In genomic region chr2:208726242-208726641, GRCh38 we compare ENCODE assay signal across 10 cellular contexts.
"Had no signal": no experiment of that assay in that cellular context is flagged by ENCODE, and none has a peak within 500 bp of the region (broad histone marks: within the 10 kb centered on the region; RNA-seq: fewer than 3 reads in every experiment).

No MANE protein-coding gene starts in this region.

- H3K4me1 ChIP-seq: HAP-1 had no signal

- H3K4me2 ChIP-seq: GM23338 had no signal

- H3K36me3 ChIP-seq: HAP-1 had no signal

- ATAC-seq: GM23338, HCT116 had no signal

- DNase-seq: GM23248, GOT3, H9, HCEC 1CT, HFFc6 had no signal

- H3K9me3 ChIP-seq: HAP-1 had no signal

- FAIRE-seq: H1, H54 had no signal

- H3K4me3 ChIP-seq: GM23248, GM23338, HAP-1 had no signal

- H3K27ac ChIP-seq: GM23248 had no signal

- H2AFZ ChIP-seq: GM23248, GM23338 had no signal

- H3K9ac ChIP-seq: GM23248 had no signal
